ENCODE assay signal across 23 cellular contexts in the genomic region with DNA sequence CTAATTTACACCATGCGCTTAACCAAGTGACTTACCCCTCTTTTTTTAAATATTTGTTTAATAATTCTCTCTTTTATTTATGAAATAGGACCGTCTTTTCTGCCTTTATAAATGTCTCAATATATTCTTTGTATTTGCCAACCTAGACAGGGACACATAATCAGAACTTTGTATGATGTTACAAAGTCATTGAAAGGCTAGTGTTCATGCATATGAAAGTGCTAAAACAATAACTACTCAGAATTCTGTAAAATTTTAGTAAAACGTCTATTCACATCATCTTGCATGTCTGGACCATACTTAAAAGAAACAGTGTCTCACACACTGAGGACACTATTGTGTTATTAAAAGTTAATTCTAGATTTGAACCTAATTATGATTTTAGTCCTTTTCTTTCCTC.
"Had no signal": no experiment of that assay in that cellular context is flagged by ENCODE, and none has a peak within 500 bp of the region (broad histone marks: within the 10 kb centered on the region; RNA-seq: fewer than 3 reads in every experiment).

No MANE protein-coding gene starts in this region.

- H3K9me3 Mint-ChIP-seq: dendritic cell treated with granulocyte-macrophage colony-stimulating factor and Interleukin-4, amounts not matched to agents 40 ng/mL and 50 ng/mL, for 4 days; effector memory CD8-positive, alpha-beta T cell; endodermal cell had no signal

- DNase-seq: colonic mucosa; cortex of kidney; effector CD8-positive, alpha-beta T cell; effector memory CD8-positive, alpha-beta T cell; endodermal cell; foreskin keratinocyte; gastrocnemius medialis; glutamatergic neuron; head of caudate nucleus; heart right ventricle; hippocampal formation; left cardiac atrium; left lung; left ventricle myocardium superior; lower lobe of right lung; mesenchymal stem cell; midbrain; naive thymus-derived CD4-positive, alpha-beta T cell had no signal

- H3K27me3 Mint-ChIP-seq: dendritic cell treated with granulocyte-macrophage colony-stimulating factor and Interleukin-4, amounts not matched to agents 40 ng/mL and 50 ng/mL, for 4 days; effector memory CD8-positive, alpha-beta T cell; naive thymus-derived CD4-positive, alpha-beta T cell had no signal

- H3K36me3 ChIP-seq: colonic mucosa, gastrocnemius medialis, heart right ventricle, left lung, lower lobe of right lung had no signal

- H3K4me3 Mint-ChIP-seq: dendritic cell treated with granulocyte-macrophage colony-stimulating factor and Interleukin-4, amounts not matched to agents 40 ng/mL and 50 ng/mL, for 4 days; effector memory CD8-positive, alpha-beta T cell; endodermal cell had no signal

- H3K27ac Mint-ChIP-seq: dendritic cell treated with granulocyte-macrophage colony-stimulating factor and Interleukin-4, amounts not matched to agents 40 ng/mL and 50 ng/mL, for 4 days; effector memory CD8-positive, alpha-beta T cell; endodermal cell had no signal

- H3K4me1 ChIP-seq: colonic mucosa, foreskin keratinocyte, gastrocnemius medialis, heart right ventricle, left lung, lower lobe of right lung had no signal

- H3K27ac ChIP-seq: colonic mucosa, epithelial cell of prostate, foreskin keratinocyte, gastrocnemius medialis, heart right ventricle, left lung, lower lobe of right lung had no signal

- FAIRE-seq: endometrium, islet of Langerhans, keratinocyte had no signal

- H3K27me3 ChIP-seq: colonic mucosa, gastrocnemius medialis, left lung had no signal

- H3K4me3 ChIP-seq: colonic mucosa, gastrocnemius medialis, heart right ventricle, left lung, lower lobe of right lung had no signal

- H3K9me3 ChIP-seq: colonic mucosa, gastrocnemius medialis, heart right ventricle, left lung, lower lobe of right lung had no signal
